ENCODE assay signal across 19 cellular contexts in the genomic region with DNA sequence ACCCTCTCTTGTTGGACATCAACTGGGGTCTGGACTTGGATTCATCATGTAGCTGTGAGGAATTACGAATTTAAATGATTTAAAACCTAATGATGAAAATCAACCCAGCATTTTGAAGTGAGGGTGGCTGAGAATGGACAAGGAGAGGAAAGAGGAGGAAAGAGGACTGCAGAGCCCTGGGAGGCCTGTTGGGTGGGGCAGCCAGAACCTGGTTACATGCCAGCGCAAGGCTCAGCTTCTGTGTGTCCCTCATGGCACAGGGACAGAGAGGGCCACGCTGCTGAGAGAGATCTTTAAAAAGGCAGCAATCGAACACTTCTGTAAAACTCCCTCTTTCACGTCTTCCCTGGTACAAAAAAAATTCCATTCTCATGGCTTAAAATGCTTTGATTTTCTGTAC.
DNase-seq lines count a peak whose midpoint lies in the region; TF ChIP-seq lines count a peak whose summit lies in the region.
"Had no signal": no experiment of that assay in that cellular context is flagged by ENCODE, and none has a peak within 500 bp of the region (broad histone marks: within the 10 kb centered on the region; RNA-seq: fewer than 3 reads in every experiment).

No MANE protein-coding gene starts in this region.

- no peak overlapping the region for H3K27ac Mint-ChIP-seq in CD8-positive, alpha-beta memory T cell
- H3K27ac Mint-ChIP-seq: CD14-positive monocyte; CD4-positive, alpha-beta memory T cell; CD4-positive, CD25-positive, alpha-beta regulatory T cell had no signal

- no peaks in the 10 kb centered on the region for H4K20me1 ChIP-seq in hepatocyte (ENCODE audit: insufficient read depth, poor library complexity, severe bottlenecking)
- H4K20me1 ChIP-seq: BLaER1 had no signal

- H2AFZ ChIP-seq in hepatocyte, result no peak overlapping the region

- H3K9me2 ChIP-seq in hepatocyte (replicated peaks; ENCODE audit: insufficient read depth), result no peaks in the 10 kb centered on the region

- H3K4me1 ChIP-seq in colonic mucosa, result no peaks in the 10 kb centered on the region
- H3K4me1 ChIP-seq in CD8-positive, alpha-beta memory T cell (ENCODE audit: insufficient read depth, low read length), result no peaks in the 10 kb centered on the region
- H3K4me1 ChIP-seq in hepatocyte (ENCODE audit: insufficient read depth), result no peaks in the 10 kb centered on the region
- H3K4me1 ChIP-seq: BE2C, BLaER1, Caco-2 had no signal

- H3K27me3 Mint-ChIP-seq in CD8-positive, alpha-beta memory T cell, result peaks cover 0 to 3% of the 10 kb centered on the region in 2 donors
- H3K27me3 Mint-ChIP-seq: CD4-positive, CD25-positive, alpha-beta regulatory T cell had no signal

- DNase-seq in colonic mucosa (peak; percentile 29), mucosa of gallbladder (ENCODE audit: low spot score) (peak; percentile 53), posterior vena cava (ENCODE audit: low spot score) (peak; percentile 57), NOMO-1 (lab: John Stamatoyannopoulos, UW; ENCODE audit: unreplicated experiment in 2 of 2) (no peak), hepatocyte (ENCODE audit: low spot score) (no peak), NCI-H2029 treated with DMSO at 0.1 percent for 48 hours (lab: John Stamatoyannopoulos, UW) (no peak)
- no peak for DNase-seq in CD8-positive, alpha-beta memory T cell
- DNase-seq: 8988T; ACHN; BE2C; C1 segment of cervical spinal cord; Caco-2; Calu3; CD4-positive, alpha-beta memory T cell; CD4-positive, CD25-positive, alpha-beta regulatory T cell; DMS79 treated with DMSO at 0.1 percent for 48 hours; GF-D8 had no signal

- H3K36me3 ChIP-seq in colonic mucosa (no peaks in the 10 kb centered on the region), hepatocyte (replicated peaks; ENCODE audit: insufficient read depth, low read depth) (no peaks in the 10 kb centered on the region)
- H3K36me3 ChIP-seq in CD8-positive, alpha-beta memory T cell (ENCODE audit: insufficient read depth, low read length), result no peaks in the 10 kb centered on the region
- H3K36me3 ChIP-seq: BE2C, BLaER1 had no signal

- H3K9me3 Mint-ChIP-seq in CD8-positive, alpha-beta memory T cell, result peaks cover 0 to 4% (median 0%) of the 10 kb centered on the region in 5 donors
- H3K9me3 Mint-ChIP-seq: CD4-positive, alpha-beta memory T cell; CD4-positive, CD25-positive, alpha-beta regulatory T cell had no signal

- H3K9ac ChIP-seq in colonic mucosa (ENCODE audit: low read depth in 2 of 2, low read length in 2 of 2), result no peak overlapping the region
- H3K9ac ChIP-seq: BLaER1 had no signal

- H3K4me1 Mint-ChIP-seq in CD8-positive, alpha-beta memory T cell, result no peaks in the 10 kb centered on the region
- H3K4me1 Mint-ChIP-seq: CD14-positive monocyte; CD4-positive, alpha-beta memory T cell had no signal

- CTCF ChIA-PET in CD8-positive, alpha-beta memory T cell (lab: Charles Lee), result no interaction called here

- POLR2A ChIA-PET in CD8-positive, alpha-beta memory T cell (lab: Charles Lee), result no interaction called here

- no peak overlapping the region for H3K4me3 Mint-ChIP-seq in CD8-positive, alpha-beta memory T cell
- H3K4me3 Mint-ChIP-seq: CD14-positive monocyte; CD4-positive, alpha-beta memory T cell; CD4-positive, CD25-positive, alpha-beta regulatory T cell had no signal

- H3K9me3 ChIP-seq in colonic mucosa (no peaks in the 10 kb centered on the region), hepatocyte (ENCODE audit: low read depth) (no peaks in the 10 kb centered on the region)
- no peaks in the 10 kb centered on the region for H3K9me3 ChIP-seq in CD8-positive, alpha-beta memory T cell (ENCODE audit: low read length)
- H3K9me3 ChIP-seq: BE2C, BLaER1, Caco-2 had no signal

- no peak overlapping the region for H3K4me3 ChIP-seq in colonic mucosa
- H3K4me3 ChIP-seq in CD8-positive, alpha-beta memory T cell (ENCODE audit: low read length), result no peak overlapping the region
- no peak overlapping the region for H3K4me3 ChIP-seq in hepatocyte
- H3K4me3 ChIP-seq: BLaER1 had no signal

- H3K27me3 ChIP-seq in colonic mucosa (no peaks in the 10 kb centered on the region), hepatocyte (no peaks in the 10 kb centered on the region)
- no peaks in the 10 kb centered on the region for H3K27me3 ChIP-seq in CD8-positive, alpha-beta memory T cell (ENCODE audit: insufficient read depth, low read length, poor library complexity, severe bottlenecking)
- H3K27me3 ChIP-seq: BLaER1 had no signal

- no peaks in the 10 kb centered on the region for H3K36me3 Mint-ChIP-seq in CD8-positive, alpha-beta memory T cell
- H3K36me3 Mint-ChIP-seq: CD14-positive monocyte; CD4-positive, alpha-beta memory T cell; CD4-positive, CD25-positive, alpha-beta regulatory T cell had no signal

- no peaks in the 10 kb centered on the region for H3K79me2 ChIP-seq in hepatocyte

- no peak overlapping the region for H3K4me2 ChIP-seq in hepatocyte
- H3K4me2 ChIP-seq: BLaER1 had no signal

- H3K27ac ChIP-seq in colonic mucosa, result no peak overlapping the region
- no peak overlapping the region for H3K27ac ChIP-seq in CD8-positive, alpha-beta memory T cell (ENCODE audit: low read depth, low read length)
- H3K27ac ChIP-seq in hepatocyte, result no peak overlapping the region
- H3K27ac ChIP-seq: BLaER1 had no signal

- WGBS in hepatocyte (ENCODE audit: low lambda C conversion rate, missing lambda C conversion rate), result 82% methylated on average over 5 of the region's 5 CpGs

- TF ChIP-seq CTCF in colonic mucosa (IDR thresholded peaks at IDR 0.05), result no peak
- no peak for TF ChIP-seq CTCF in hepatocyte (IDR thresholded peaks at IDR 0.05; ENCODE audit: poor library complexity)

- intact Hi-C loops in colonic mucosa (cut with DNase I) (no loop called here), posterior vena cava (cut with DNase I) (no loop called here)

Comparison
In these comparisons a context has a peak if more than half of its experiments do, and no peak if none do; other contexts are left out.
1. DNase-seq: peak in colonic mucosa (single experiment), mucosa of gallbladder (single experiment) and posterior vena cava (single experiment); none in CD8-positive, alpha-beta memory T cell (0 of 5), NOMO-1 (0 of 2), hepatocyte (single experiment) and NCI-H2029 treated with DMSO at 0.1 percent for 48 hours (single experiment).